ENCODE assay signal across 8 cellular contexts in genomic region chr1:35556494-35557117, GRCh38. TPM values are rescaled to one million over a fixed set of nuclear protein-coding genes. Genes with fewer than 3 reads are reported as not detected.
DNase-seq lines count a peak whose midpoint lies in the region; ATAC-seq and TF ChIP-seq lines count a peak whose summit lies in the region.

No MANE protein-coding gene starts in this region.

- no peak overlapping the region for H2BK5ac ChIP-seq in mesenchymal stem cell (ENCODE audit: low read depth, low read length, poor library complexity, severe bottlenecking)

- peaks cover 52% of the 10 kb centered on the region for H3K36me3 Mint-ChIP-seq in Calu3 (ENCODE audit: insufficient read depth, unreplicated experiment)

- no peak overlapping the region for H3K23ac ChIP-seq in mesenchymal stem cell (ENCODE audit: low read length in 2 of 2)

- H3K36me3 ChIP-seq in mesenchymal stem cell (ENCODE audit: control insufficient read depth in 1 of 2, insufficient read depth in 2 of 2, low read depth in 1 of 2, low read length in 2 of 2), result peaks cover 27 to 43% of the 10 kb centered on the region in 2 experiments

- no peak overlapping the region for H2BK15ac ChIP-seq in mesenchymal stem cell (ENCODE audit: low read depth, poor library complexity, severe bottlenecking)

- in situ Hi-C loops in astrocyte of the spinal cord (cut with HindIII; ENCODE audit: low sequenced_read_pairs), result no loop called here

- CTCF ChIA-PET in Calu3 (lab: Charles Lee), result interaction anchor here (0.6 to 2.6 kb wide), 6 partner anchors 8 to 106 kb away, joined by 3 to 20 read pairs (median 3); partner anchors contain the start of gene TFAP2E

- no peak overlapping the region for H2AK5ac ChIP-seq in mesenchymal stem cell (ENCODE audit: low read length, severe bottlenecking)

- H3K4me3 Mint-ChIP-seq in Calu3 (ENCODE audit: low read depth, unreplicated experiment), result peak overlapping the region; percentile 96

- peak overlapping the region in 1 of 2 experiments; percentile 29 for H3K4ac ChIP-seq in mesenchymal stem cell (ENCODE audit: low read depth in 1 of 2, low read length in 2 of 2)

- H4K8ac ChIP-seq in mesenchymal stem cell (ENCODE audit: low read length), result no peak overlapping the region

- H3K9me3 Mint-ChIP-seq in Calu3 (ENCODE audit: low read depth, unreplicated experiment), result no peaks in the 10 kb centered on the region

- no peak overlapping the region for H2BK12ac ChIP-seq in mesenchymal stem cell (ENCODE audit: low read length in 2 of 2)

- H3K27me3 ChIP-seq in mesenchymal stem cell (ENCODE audit: control insufficient read depth in 1 of 2, insufficient read depth in 1 of 2, low read length in 2 of 2), result no peaks in the 10 kb centered on the region

- H3K18ac ChIP-seq in mesenchymal stem cell (ENCODE audit: low read depth in 1 of 2, low read length in 2 of 2), result peak overlapping the region; percentile 100

- H3K79me1 ChIP-seq in mesenchymal stem cell (replicated peaks; ENCODE audit: low read length, poor library complexity, severe bottlenecking), result peaks cover 34% of the 10 kb centered on the region

- H2BK120ac ChIP-seq in mesenchymal stem cell (ENCODE audit: low read depth, low read length), result no peak overlapping the region

- H3K9me3 ChIP-seq in mesenchymal stem cell (ENCODE audit: control insufficient read depth, low read length), result no peaks in the 10 kb centered on the region

- H3K4me1 ChIP-seq in mesenchymal stem cell (ENCODE audit: control insufficient read depth, insufficient read depth, low read depth, low read length), result peaks cover 25% of the 10 kb centered on the region

- H3K14ac ChIP-seq in mesenchymal stem cell (ENCODE audit: low read length in 2 of 2), result no peak overlapping the region

- ATAC-seq in HG03095 (IDR thresholded peaks at IDR 0.05; ENCODE audit: unreplicated experiment), result no peak
- ATAC-seq in HG02870 (IDR thresholded peaks at IDR 0.05; ENCODE audit: unreplicated experiment), result no peak

- DNase-seq in Calu3 (no peak), astrocyte of the spinal cord (ENCODE audit: low read depth, low spot score) (no peak), mesenchymal stem cell (no peak), GM03348 (ENCODE audit: low spot score) (no peak), cerebellum (ENCODE audit: low spot score) (no peak)
- DNase-seq in Jurkat, Clone E6-1 (ENCODE audit: low read depth, low spot score), result no peak

- peak overlapping the region; percentile 96 for H3K9ac ChIP-seq in mesenchymal stem cell (ENCODE audit: low read length)

- peak overlapping the region; percentile 65 for H3K4me2 ChIP-seq in mesenchymal stem cell (ENCODE audit: low read length, poor library complexity, severe bottlenecking)

- intact Hi-C loops in Calu3 (cut with micrococcal nuclease; ENCODE audit: unreplicated experiment), result loop anchor here (2.0 kb wide), 1 partner anchor 106 kb away; no protein-coding TSS in a partner anchor

- WGBS in mesenchymal stem cell, result 6% methylated on average over 16 of the region's 17 CpGs

- BruUV-seq in Calu3 (replicated peaks; lab: Mats Ljungman, UMichigan), result TSS peak; percentile 24

- H3K27me3 Mint-ChIP-seq in Calu3 (ENCODE audit: unreplicated experiment), result no peaks in the 10 kb centered on the region

- TF ChIP-seq CTCF in Calu3 (IDR thresholded peaks at IDR 0.05; ENCODE audit: unreplicated experiment), result no peak
- TF ChIP-seq CTCF in astrocyte of the spinal cord (IDR thresholded peaks at IDR 0.05; ENCODE audit: low read depth, low read length), result no peak

- peaks cover 23% of the 10 kb centered on the region for H3K4me1 Mint-ChIP-seq in Calu3 (ENCODE audit: low read depth, unreplicated experiment)

- no peak overlapping the region for H2AFZ ChIP-seq in mesenchymal stem cell (ENCODE audit: low read depth, low read length)

- peak overlapping the region; percentile 85 for H3K4me3 ChIP-seq in Jurkat, Clone E6-1 (ENCODE audit: low read length)
- H3K4me3 ChIP-seq in astrocyte of the spinal cord (ENCODE audit: low read depth, low read length) (peak overlapping the region; percentile 94), mesenchymal stem cell (ENCODE audit: insufficient read depth in 1 of 2, low read depth in 1 of 2, low read length in 2 of 2) (peak overlapping the region; percentile 75 to 96)

- H4K91ac ChIP-seq in mesenchymal stem cell (ENCODE audit: low read length), result peak overlapping the region; percentile 2

- peak overlapping the region; percentile 93 for H3K27ac Mint-ChIP-seq in Calu3 (ENCODE audit: unreplicated experiment)

- H3K27ac ChIP-seq in mesenchymal stem cell (ENCODE audit: low read length, poor library complexity, severe bottlenecking), result peak overlapping the region; percentile 19

RNA-seq across cellular contexts. Expression of gene KIAA0319L, which starts 0.6 kb away (rescaled TPM):
- total RNA-seq in Calu3 (2022), result 72.0 and 72.6 TPM in 2 replicates
- polyA plus RNA-seq in Jurkat, Clone E6-1 (2012; ENCODE audit: insufficient read depth, insufficient read length), result 24.2 TPM
- polyA plus RNA-seq in mesenchymal stem cell (2013, experiment 1 of 2), result 37.8 TPM
- 37.6 TPM for polyA plus RNA-seq in mesenchymal stem cell (2013, experiment 2 of 2)
- total RNA-seq in cerebellum, result 59.1 TPM

RNA-seq across cellular contexts. Expression of gene NCDN, which starts 1.0 kb away (rescaled TPM):
- 36.0 and 38.0 TPM in 2 replicates for total RNA-seq in Calu3 (2022)
- polyA plus RNA-seq in Jurkat, Clone E6-1 (2012; ENCODE audit: insufficient read depth, insufficient read length), result 14.7 TPM
- polyA plus RNA-seq in mesenchymal stem cell (2013, experiment 1 of 2), result 19.5 TPM
- 20.1 TPM for polyA plus RNA-seq in mesenchymal stem cell (2013, experiment 2 of 2)
- 40.7 TPM for total RNA-seq in cerebellum

RNA-seq across cellular contexts. Expression of gene TFAP2E, which starts 16.5 kb away (rescaled TPM):
- total RNA-seq in Calu3 (2022) (0.26 and 0.49 TPM in 2 replicates), cerebellum (0.54 TPM)
- polyA plus RNA-seq in Jurkat, Clone E6-1 (2012; ENCODE audit: insufficient read depth, insufficient read length), result 1.1 TPM
- 0.11 TPM for polyA plus RNA-seq in mesenchymal stem cell (2013, experiment 1 of 2)
- 0.10 TPM for polyA plus RNA-seq in mesenchymal stem cell (2013, experiment 2 of 2)
